In genomic region chr2:54482725-54483124, GRCh38 we compare ENCODE assay signal across 1 cellular context.
TF ChIP-seq lines count a peak whose summit lies in the region.

No MANE protein-coding gene starts in this region.

TF ChIP-seq in IMR-90, 13 proteins besides CTCF, POLR2A, EP300 and RAD21 (continued from another document):
- TF ChIP-seq FOS (IDR thresholded peaks at IDR 0.05; ENCODE audit: low read depth, low read length) (peak; percentile 27; the same call in 1 of the 2 replicates), NFE2L2 (IDR thresholded peaks at IDR 0.05; ENCODE audit: low read depth, low read length) (no peak)
